Comparison of ENCODE assay signal across 19 cellular contexts in the genomic region with DNA sequence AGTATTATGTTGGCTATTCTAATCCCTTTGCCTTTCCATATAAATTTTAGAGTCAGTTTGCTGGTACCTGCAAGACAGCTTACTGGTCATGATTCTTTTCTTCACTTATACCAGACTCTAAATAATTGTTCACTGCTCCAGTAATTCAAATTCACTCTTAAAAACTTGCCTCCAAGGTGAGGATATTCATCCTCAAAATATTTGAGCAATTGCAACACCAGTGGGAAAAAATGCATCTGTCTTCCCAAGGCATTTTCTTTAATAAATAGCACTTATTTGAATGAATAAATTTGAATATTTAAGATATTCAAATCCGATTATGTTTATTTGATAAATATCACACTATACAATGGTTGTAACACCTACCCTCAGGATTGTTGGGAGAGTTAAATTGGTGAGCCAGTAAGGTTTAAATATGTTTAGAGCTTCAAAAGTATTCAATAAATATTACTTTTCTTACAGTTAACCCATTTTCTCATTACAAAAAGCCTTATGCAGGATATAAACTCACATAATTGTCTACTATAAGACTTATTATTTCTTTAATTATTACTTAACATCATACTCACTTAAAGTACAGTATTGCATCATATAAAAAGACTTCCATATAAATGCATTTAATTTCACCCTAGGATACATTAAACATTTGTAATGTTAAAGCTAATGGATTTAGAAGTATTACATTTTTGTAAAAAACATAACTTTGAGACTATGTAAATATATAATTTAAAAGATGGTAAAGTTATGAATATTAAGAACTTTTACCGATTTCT.
DNase-seq lines count a peak whose midpoint lies in the region; ATAC-seq and TF ChIP-seq lines count a peak whose summit lies in the region.
"Had no signal": no experiment of that assay in that cellular context is flagged by ENCODE, and none has a peak within 500 bp of the region (broad histone marks: within the 10 kb centered on the region; RNA-seq: fewer than 3 reads in every experiment).

No MANE protein-coding gene starts in this region.

- no peak overlapping the region for H3K4ac ChIP-seq in IMR-90 (ENCODE audit: low read depth, low read length)

- WGBS in IMR-90 (ENCODE audit: extremely low coverage in 2 of 2, insufficient read length in 1 of 2), 2 experiments, result no CpG with 5 or more reads among the region's 2 CpGs

- no peak overlapping the region for H4K5ac ChIP-seq in IMR-90 (ENCODE audit: low read depth, low read length)

- intact Hi-C loops in IMR-90 (cut with micrococcal nuclease), result no loop called here

- no peaks in the 10 kb centered on the region for H3K36me3 ChIP-seq in IMR-90 (ENCODE audit: control insufficient read depth, insufficient read depth, low read length)
- H3K36me3 ChIP-seq: BLaER1 had no signal

- no peak overlapping the region for H3K14ac ChIP-seq in IMR-90 (replicated peaks; ENCODE audit: low read depth, low read length)

- BruUV-seq in IMR-90 (replicated peaks; lab: Mats Ljungman, UMichigan), result no TSS peak

- no peaks in the 10 kb centered on the region for H3K4me1 ChIP-seq in IMR-90 (ENCODE audit: control insufficient read depth, insufficient read depth, low read length)
- H3K4me1 ChIP-seq: BLaER1 had no signal

- H2BK120ac ChIP-seq in IMR-90 (ENCODE audit: low read depth, low read length), result no peak overlapping the region

- H4K20me1 ChIP-seq in IMR-90 (ENCODE audit: insufficient read depth, low read length), result no peaks in the 10 kb centered on the region
- H4K20me1 ChIP-seq: BLaER1 had no signal

- no peak overlapping the region for H3K4me2 ChIP-seq in IMR-90 (ENCODE audit: low read depth, low read length)
- H3K4me2 ChIP-seq: BLaER1 had no signal

- DNase-seq in AG04449 (ENCODE audit: low read depth, low spot score) (peak; percentile 5), IMR-90 (no peak), amniotic epithelial cell (ENCODE audit: low read depth) (peak; percentile 6), iris pigment epithelial cell (ENCODE audit: low read depth) (peak; percentile 19), RKO (ENCODE audit: low spot score) (no peak), dedifferentiated amniotic fluid mesenchymal stem cell (ENCODE audit: extremely low spot score) (no peak)
- DNase-seq: ACHN; AML-193; CD4-positive, alpha-beta memory T cell; DMS79 treated with DMSO at 0.1 percent for 48 hours; EL; GOT3; H7; HFFc6 had no signal

- H3K56ac ChIP-seq in IMR-90 (ENCODE audit: extremely low read depth, insufficient read depth, low read length), result no peak overlapping the region

- TF ChIP-seq CTCF in AG04449 (IDR thresholded peaks at IDR 0.05; ENCODE audit: insufficient read depth, low read length, missing control alignments) (no peak), IMR-90 (conservative IDR thresholded peaks at IDR 0.05; ENCODE audit: low read depth, low read length) (no peak)

- POLR2A ChIA-PET in AG04449 (lab: Yijun Ruan, JAX), result no interaction called here
- POLR2A ChIA-PET in IMR-90 (lab: Charles Lee; ENCODE audit: unreplicated experiment), result no interaction called here

- no peak for TF ChIP-seq POLR2A in IMR-90 (IDR thresholded peaks at IDR 0.05; ENCODE audit: low read depth, low read length)

- no peak overlapping the region for H2BK5ac ChIP-seq in IMR-90 (ENCODE audit: low read depth, low read length, poor library complexity, severe bottlenecking)

- H2BK20ac ChIP-seq in IMR-90 (ENCODE audit: low read depth, low read length), result no peak overlapping the region

- no peak overlapping the region for H3K4me3 ChIP-seq in AG04449 (ENCODE audit: low read depth, low read length)
- H3K4me3 ChIP-seq in IMR-90 (ENCODE audit: insufficient read depth, low read depth, low read length), result no peak overlapping the region
- H3K4me3 ChIP-seq: BLaER1, GM12878 had no signal

- TF ChIP-seq RAD21 in IMR-90 (IDR thresholded peaks at IDR 0.05; ENCODE audit: low read length), result no peak

- H2BK15ac ChIP-seq in IMR-90 (ENCODE audit: low read depth, low read length), result no peak overlapping the region

- H2AFZ ChIP-seq in IMR-90 (replicated peaks; ENCODE audit: low read length, poor library complexity), result no peak overlapping the region

- in situ Hi-C loops in IMR-90 (cut with MboI; ENCODE audit: low sequenced_read_pairs), result no loop called here

- CTCF ChIA-PET in AG04449 (lab: Yijun Ruan, JAX), result no interaction called here
- CTCF ChIA-PET in IMR-90 (lab: Yijun Ruan, JAX), result interaction anchor here (0.6 kb wide), 1 partner anchor 357 kb away, joined by 4 read pairs; no protein-coding TSS in a partner anchor

- H3K27ac ChIP-seq in IMR-90 (ENCODE audit: insufficient read depth, low read length), result no peak overlapping the region
- H3K27ac ChIP-seq: BLaER1 had no signal

- no peak overlapping the region for H3K9ac ChIP-seq in IMR-90 (ENCODE audit: low read depth, low read length)
- H3K9ac ChIP-seq: BLaER1 had no signal

- H3K9me3 ChIP-seq in IMR-90 (ENCODE audit: control insufficient read depth, insufficient read depth, low read length), result no peaks in the 10 kb centered on the region

- H3K27me3 ChIP-seq in IMR-90 (ENCODE audit: control insufficient read depth, insufficient read depth, low read length), result no peaks in the 10 kb centered on the region
- H3K27me3 ChIP-seq: BLaER1 had no signal

- H4K91ac ChIP-seq in IMR-90 (ENCODE audit: insufficient read depth, low read depth, low read length), result no peak overlapping the region

- H3K23ac ChIP-seq in IMR-90 (ENCODE audit: low read depth, low read length), result no peak overlapping the region

- no peaks in the 10 kb centered on the region for H3K79me1 ChIP-seq in IMR-90 (ENCODE audit: low read depth in 1 of 2, low read length in 2 of 2)

- H2AK5ac ChIP-seq in IMR-90 (ENCODE audit: low read depth, low read length), result no peak overlapping the region

- H4K8ac ChIP-seq in IMR-90 (ENCODE audit: low read depth in 2 of 2, low read length in 2 of 2), result no peak overlapping the region

- H3K18ac ChIP-seq in IMR-90 (ENCODE audit: low read depth, low read length), result no peak overlapping the region

- no peak overlapping the region for H2AK9ac ChIP-seq in IMR-90 (replicated peaks; ENCODE audit: low read depth, low read length, poor library complexity)

- ATAC-seq in IMR-90 (ENCODE audit: low read depth) (no peak), HG03196 (IDR thresholded peaks at IDR 0.05; ENCODE audit: unreplicated experiment) (no peak), HG03520 (IDR thresholded peaks at IDR 0.05; ENCODE audit: unreplicated experiment) (no peak)
- ATAC-seq: GM12878, HCT116 had no signal

- dilution Hi-C loops in IMR-90 (cut with HindIII; ENCODE audit: low sequenced_read_pairs, unreplicated experiment), result no loop called here

- H3K9me1 ChIP-seq in IMR-90 (ENCODE audit: insufficient read depth, low read length), result no peaks in the 10 kb centered on the region

TF ChIP-seq in IMR-90, 13 proteins besides CTCF, POLR2A, EP300 and RAD21:
- TF ChIP-seq FOS (IDR thresholded peaks at IDR 0.05; ENCODE audit: low read depth, low read length) (no peak), ELK1 (IDR thresholded peaks at IDR 0.05; ENCODE audit: borderline replicate concordance, low read depth, low read length) (no peak), MAFK (IDR thresholded peaks at IDR 0.05; ENCODE audit: low read depth, low read length) (no peak), NFE2L2 (IDR thresholded peaks at IDR 0.05; ENCODE audit: low read depth, low read length) (no peak), CEBPB (IDR thresholded peaks at IDR 0.05; ENCODE audit: low read depth, low read length) (0 out of 2 replicates have a peak, but pooled peaks have one; percentile 15)

Comparison
In these comparisons a context has a peak if more than half of its experiments do, and no peak if none do; other contexts are left out.
1. DNase-seq: peak in AG04449 (single experiment), amniotic epithelial cell (single experiment) and iris pigment epithelial cell (single experiment); none in IMR-90 (single experiment), RKO (single experiment) and dedifferentiated amniotic fluid mesenchymal stem cell (single experiment).